Comparison of ENCODE assay signal across 26 cellular contexts in genomic region chr2:23551875-23552274, GRCh38.
"Had no signal": no experiment of that assay in that cellular context is flagged by ENCODE, and none has a peak within 500 bp of the region (broad histone marks: within the 10 kb centered on the region; RNA-seq: fewer than 3 reads in every experiment).

No MANE protein-coding gene starts in this region.

- H3K36me3 Mint-ChIP-seq: activated naive CD4-positive, alpha-beta T cell treated with anti-CD3 and anti-CD28 coated beads, Interleukin-2, amount 10 ng/mL, durations not matched to agents 7 days and 5 days; activated naive CD8-positive, alpha-beta T cell treated with anti-CD3 and anti-CD28 coated beads for 36 hours had no signal

- H3K4me1 Mint-ChIP-seq: activated T-helper 17 cell treated with anti-CD3 and anti-CD28 coated beads, Interleukin-2, amount 50 U/mL, for 72 hours; central memory CD8-positive, alpha-beta T cell had no signal

- H3K27me3 ChIP-seq: SJCRH30 had no signal

- H3K36me3 ChIP-seq: SJCRH30 had no signal

- H3K4me3 Mint-ChIP-seq: activated CD4-positive, alpha-beta memory T cell treated with anti-CD3 and anti-CD28 coated beads, Interleukin-2, amount 10 ng/mL, durations not matched to agents 7 days and 5 days; activated CD4-positive, alpha-beta T cell treated with anti-CD3 and anti-CD28 coated beads for 36 hours; activated naive CD4-positive, alpha-beta T cell treated with anti-CD3 and anti-CD28 coated beads, Interleukin-2, amount 10 ng/mL, durations not matched to agents 7 days and 5 days; activated naive CD8-positive, alpha-beta T cell treated with anti-CD3 and anti-CD28 coated beads for 36 hours; activated T-helper 17 cell treated with anti-CD3 and anti-CD28 coated beads, Interleukin-2, amount 50 U/mL, for 72 hours; central memory CD8-positive, alpha-beta T cell had no signal

- H3K9me3 ChIP-seq: SJCRH30, SK-N-SH had no signal

- ATAC-seq: activated CD4-positive, alpha-beta T cell treated with anti-CD3 and anti-CD28 coated beads for 36 hours; activated T-helper 17 cell treated with anti-CD3 and anti-CD28 coated beads, Interleukin-2, amount 50 U/mL, for 72 hours; Panc1 had no signal

- DNase-seq: activated CD4-positive, alpha-beta memory T cell treated with anti-CD3 and anti-CD28 coated beads, Interleukin-2, amount 10 ng/mL, durations not matched to agents 7 days and 5 days; activated CD4-positive, alpha-beta T cell treated with anti-CD3 and anti-CD28 coated beads for 36 hours; activated CD4-positive, alpha-beta T cell treated with anti-CD3 and anti-CD28 coated beads, Interleukin-2, amount 50 U/mL, for 1 hour; activated CD8-positive, alpha-beta memory T cell treated with anti-CD3 and anti-CD28 coated beads, Interleukin-2, amount 50 U/mL, for 48 hours; activated gamma-delta T cell treated with Interleukin-2 at 50 U/mL for 16 hours; activated naive CD4-positive, alpha-beta T cell treated with anti-CD3 and anti-CD28 coated beads, Interleukin-2, amount 10 ng/mL, durations not matched to agents 7 days and 5 days; activated naive CD8-positive, alpha-beta T cell treated with anti-CD3 and anti-CD28 coated beads for 36 hours; activated T-cell treated with anti-CD3 and anti-CD28 coated beads, Interleukin-2, amount 50 U/mL, for 1 hour; aorta; KG1; NCI-H1048; NCI-H1930; NCI-H345; NCI-H510A; NCI-H526 treated with DMSO at 0.1 percent for 48 hours; NK-92 treated with Interleukin-12 subunit alpha and Interleukin-12 subunit beta, amount 100 ng/mL, for 24 hours; OCI-M1; Right ventricle myocardium superior; RPMI8226; SJCRH30; SK-N-SH; T-helper 1 cell had no signal

- H3K9ac ChIP-seq: SK-N-SH had no signal

- H3K27me3 Mint-ChIP-seq: activated CD4-positive, alpha-beta memory T cell treated with anti-CD3 and anti-CD28 coated beads, Interleukin-2, amount 10 ng/mL, durations not matched to agents 7 days and 5 days; activated CD4-positive, alpha-beta T cell treated with anti-CD3 and anti-CD28 coated beads for 36 hours; activated naive CD8-positive, alpha-beta T cell treated with anti-CD3 and anti-CD28 coated beads for 36 hours; activated T-helper 17 cell treated with anti-CD3 and anti-CD28 coated beads, Interleukin-2, amount 50 U/mL, for 72 hours; central memory CD8-positive, alpha-beta T cell had no signal

- H3K27ac Mint-ChIP-seq: activated CD4-positive, alpha-beta memory T cell treated with anti-CD3 and anti-CD28 coated beads, Interleukin-2, amount 10 ng/mL, durations not matched to agents 7 days and 5 days; activated CD4-positive, alpha-beta T cell treated with anti-CD3 and anti-CD28 coated beads for 36 hours; activated naive CD4-positive, alpha-beta T cell treated with anti-CD3 and anti-CD28 coated beads, Interleukin-2, amount 10 ng/mL, durations not matched to agents 7 days and 5 days; activated naive CD8-positive, alpha-beta T cell treated with anti-CD3 and anti-CD28 coated beads for 36 hours; activated T-helper 17 cell treated with anti-CD3 and anti-CD28 coated beads, Interleukin-2, amount 50 U/mL, for 72 hours had no signal

- H3K4me3 ChIP-seq: SJCRH30 had no signal

- H3K9me3 Mint-ChIP-seq: activated CD4-positive, alpha-beta memory T cell treated with anti-CD3 and anti-CD28 coated beads, Interleukin-2, amount 10 ng/mL, durations not matched to agents 7 days and 5 days; activated naive CD4-positive, alpha-beta T cell treated with anti-CD3 and anti-CD28 coated beads, Interleukin-2, amount 10 ng/mL, durations not matched to agents 7 days and 5 days; activated naive CD8-positive, alpha-beta T cell treated with anti-CD3 and anti-CD28 coated beads for 36 hours; activated T-helper 17 cell treated with anti-CD3 and anti-CD28 coated beads, Interleukin-2, amount 50 U/mL, for 72 hours; central memory CD8-positive, alpha-beta T cell had no signal

- H3K27ac ChIP-seq: SJCRH30, VCaP had no signal

- H3K4me2 ChIP-seq: SK-N-SH had no signal
